1 cellular context compared by ENCODE assay signal in genomic region chr11:77095551-77096490, GRCh38.
A peak's percentile ranks its signal among the peaks of the same experiment; 100 is the strongest.
TF ChIP-seq lines count a peak whose summit lies in the region.

No MANE protein-coding gene starts in this region.

TF ChIP-seq in HepG2, 621 proteins besides CTCF, POLR2A, EP300 and RAD21 (continued from another document and continues in another):
- TF ChIP-seq ZNF503 (CRISPR knock-in tag; IDR thresholded peaks at IDR 0.05) (no peak), NONO (IDR thresholded peaks at IDR 0.05) (no peak), NONO (CRISPR knock-in tag; conservative IDR thresholded peaks at IDR 0.05) (no peak), DNMT3B (CRISPR knock-in tag; conservative IDR thresholded peaks at IDR 0.05) (no peak), DMTF1 (CRISPR knock-in tag; IDR thresholded peaks at IDR 0.05) (no peak), ZSCAN9 (CRISPR knock-in tag; IDR thresholded peaks at IDR 0.05; ENCODE audit: borderline replicate concordance) (no peak), HIC2 (CRISPR knock-in tag; IDR thresholded peaks at IDR 0.05; ENCODE audit: low read depth) (peak; percentile 82; the same call in 1 of the 2 replicates), BHLHE40 (IDR thresholded peaks at IDR 0.05; ENCODE audit: low read length) (no peak), ZNF256 (CRISPR knock-in tag; conservative IDR thresholded peaks at IDR 0.05) (no peak), CHD2 (IDR thresholded peaks at IDR 0.05; ENCODE audit: low read depth, low read length) (no peak), ZBTB7A (CRISPR knock-in tag; IDR thresholded peaks at IDR 0.05) (peak; percentile 60; the same call in 1 of the 2 replicates), NFIB (CRISPR knock-in tag; IDR thresholded peaks at IDR 0.05; ENCODE audit: borderline replicate concordance) (no peak), ELF4 (CRISPR knock-in tag; IDR thresholded peaks at IDR 0.05; ENCODE audit: borderline replicate concordance) (peak; percentile 54; the same call in 1 of the 2 replicates), ZKSCAN5 (CRISPR knock-in tag; IDR thresholded peaks at IDR 0.05) (no peak), ZBTB43 (CRISPR knock-in tag; conservative IDR thresholded peaks at IDR 0.05) (0 out of 2 replicates have a peak, but pooled peaks have one; percentile 7), ZSCAN20 (CRISPR knock-in tag; IDR thresholded peaks at IDR 0.05; ENCODE audit: borderline replicate concordance) (0 out of 2 replicates have a peak, but pooled peaks have one; percentile 33), NAIF1 (CRISPR knock-in tag; IDR thresholded peaks at IDR 0.05; ENCODE audit: borderline replicate concordance) (no peak), ZNF570 (CRISPR knock-in tag; IDR thresholded peaks at IDR 0.05; ENCODE audit: borderline replicate concordance) (no peak), DBP (CRISPR knock-in tag; IDR thresholded peaks at IDR 0.05; ENCODE audit: not compliant biosample characterization) (no peak), NFIC (IDR thresholded peaks at IDR 0.05; ENCODE audit: low read length) (no peak), ZNF263 (CRISPR knock-in tag; IDR thresholded peaks at IDR 0.05) (peak; percentile 95), PBX3 (CRISPR knock-in tag; IDR thresholded peaks at IDR 0.05; ENCODE audit: borderline replicate concordance) (no peak), ZNF431 (CRISPR knock-in tag; IDR thresholded peaks at IDR 0.05; ENCODE audit: borderline replicate concordance, low read depth) (no peak), ZNF569 (CRISPR knock-in tag; IDR thresholded peaks at IDR 0.05; ENCODE audit: borderline replicate concordance) (no peak), FIP1L1 (IDR thresholded peaks at IDR 0.05; ENCODE audit: borderline replicate concordance, insufficient read depth, low read depth, low read length) (no peak), ZNF232 (CRISPR knock-in tag; IDR thresholded peaks at IDR 0.05; ENCODE audit: borderline replicate concordance) (no peak), CSRNP1 (CRISPR knock-in tag; IDR thresholded peaks at IDR 0.05) (no peak), ZNF318 (CRISPR knock-in tag; IDR thresholded peaks at IDR 0.05) (no peak), ZNF572 (CRISPR knock-in tag; IDR thresholded peaks at IDR 0.05) (no peak), FUBP1 (CRISPR knock-in tag; IDR thresholded peaks at IDR 0.05; ENCODE audit: borderline replicate concordance) (no peak), ZBTB25 (CRISPR knock-in tag; IDR thresholded peaks at IDR 0.05) (0 out of 2 replicates have a peak, but pooled peaks have one; percentile 23), ZNF660 (CRISPR knock-in tag; IDR thresholded peaks at IDR 0.05; ENCODE audit: borderline replicate concordance, low read depth) (no peak), CEBPB (IDR thresholded peaks at IDR 0.05; ENCODE audit: borderline replicate concordance, low read depth, low read length) (no peak), ZNF772 (CRISPR knock-in tag; IDR thresholded peaks at IDR 0.05) (peak; percentile 85)
